22 cellular contexts compared by ENCODE assay signal in the genomic region with DNA sequence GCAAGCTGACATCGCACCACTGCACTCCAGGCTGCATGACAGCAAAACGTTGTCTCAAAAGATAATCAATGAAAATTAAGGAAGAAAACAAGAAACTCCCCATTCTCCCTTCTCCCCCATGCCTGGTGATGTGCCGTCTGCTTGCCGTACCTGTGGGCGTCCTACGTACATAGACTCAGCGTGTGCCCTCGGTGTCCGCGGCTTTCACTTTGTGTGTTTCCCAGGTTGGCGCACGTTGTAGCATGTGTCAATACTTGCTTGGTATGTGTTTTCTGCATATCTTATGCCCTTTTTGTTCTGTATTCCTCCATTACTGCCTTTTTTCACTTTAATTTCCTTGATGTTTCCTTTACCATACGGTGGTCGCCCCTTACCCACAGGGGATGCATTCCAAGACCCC.
"Had no signal": no experiment of that assay in that cellular context is flagged by ENCODE, and none has a peak within 500 bp of the region (broad histone marks: within the 10 kb centered on the region; RNA-seq: fewer than 3 reads in every experiment).

No MANE protein-coding gene starts in this region.

- H3K27ac ChIP-seq: breast epithelium, heart right ventricle, left lung, lower lobe of right lung, right lobe of liver, tibial artery had no signal

- H3K4me3 ChIP-seq: heart right ventricle, left lung, lower lobe of right lung, right lobe of liver, skin epidermis, tibial artery had no signal

- H3K4me1 Mint-ChIP-seq: activated B cell treated with CpG ODN at 0.5 μM for 24 hours; activated CD8-positive, alpha-beta memory T cell treated with anti-CD3 and anti-CD28 coated beads, Interleukin-2, amount 10 ng/mL, durations not matched to agents 7 days and 5 days had no signal

- DNase-seq: activated B cell treated with CpG ODN at 0.5 μM for 24 hours; activated CD8-positive, alpha-beta memory T cell treated with anti-CD3 and anti-CD28 coated beads, Interleukin-2, amount 10 ng/mL, durations not matched to agents 7 days and 5 days; activated CD8-positive, alpha-beta T cell treated with anti-CD3 and anti-CD28 coated beads, Interleukin-2, amount 10 ng/mL, durations not matched to agents 7 days and 5 days; activated effector memory CD4-positive, alpha-beta T cell treated with anti-CD3 and anti-CD28 coated beads, Interleukin-2, amount 50 U/mL, for 16 hours; activated naive CD4-positive, alpha-beta T cell treated with anti-CD3 and anti-CD28 coated beads, Interleukin-2, amount 50 U/mL, for 16 hours; effector CD4-positive, alpha-beta T cell; heart right ventricle; lower lobe of right lung; mesendoderm; right lobe of liver; stimulated activated CD4-positive, alpha-beta T cell treated with anti-CD3 and anti-CD28 coated beads, Interleukin-4, amount 100 ng/mL, for 24 hours; substantia nigra; T-helper 2 cell; tibial artery had no signal

- H3K4me3 Mint-ChIP-seq: activated B cell treated with CpG ODN at 0.5 μM for 24 hours; activated CD8-positive, alpha-beta memory T cell treated with anti-CD3 and anti-CD28 coated beads, Interleukin-2, amount 10 ng/mL, durations not matched to agents 7 days and 5 days; activated CD8-positive, alpha-beta T cell treated with anti-CD3 and anti-CD28 coated beads, Interleukin-2, amount 10 ng/mL, durations not matched to agents 7 days and 5 days; central memory CD8-positive, alpha-beta T cell; dendritic cell treated with granulocyte-macrophage colony-stimulating factor and Interleukin-4, amounts not matched to agents 40 ng/mL and 50 ng/mL, for 4 days; natural killer cell treated with Interleukin-12 subunit alpha and Interleukin-12 subunit beta and Interleukin-15 and Interleukin-18, amount 100 ng/mL, for 72 hours; stimulated activated effector memory CD8-positive, alpha-beta T cell treated with anti-CD3 and anti-CD28 coated beads, Interleukin-12 subunit alpha, Interleukin-12 subunit beta, amount 100 ng/mL, for 72 hours; stimulated activated naive CD8-positive, alpha-beta T cell treated with anti-CD3 and anti-CD28 coated beads, Interleukin-15, Interleukin-2, amounts not matched to agents 100 ng/mL and 50 ng/mL, for 24 hours had no signal

- H3K36me3 ChIP-seq: breast epithelium, right lobe of liver had no signal

- H3K27me3 ChIP-seq: breast epithelium, heart right ventricle, left lung, right lobe of liver, tibial artery had no signal

- H3K27ac Mint-ChIP-seq: activated B cell treated with CpG ODN at 0.5 μM for 24 hours; activated CD8-positive, alpha-beta memory T cell treated with anti-CD3 and anti-CD28 coated beads, Interleukin-2, amount 10 ng/mL, durations not matched to agents 7 days and 5 days; activated CD8-positive, alpha-beta T cell treated with anti-CD3 and anti-CD28 coated beads, Interleukin-2, amount 10 ng/mL, durations not matched to agents 7 days and 5 days; dendritic cell treated with granulocyte-macrophage colony-stimulating factor and Interleukin-4, amounts not matched to agents 40 ng/mL and 50 ng/mL, for 4 days; natural killer cell treated with Interleukin-12 subunit alpha and Interleukin-12 subunit beta and Interleukin-15 and Interleukin-18, amount 100 ng/mL, for 72 hours; stimulated activated naive CD8-positive, alpha-beta T cell treated with anti-CD3 and anti-CD28 coated beads, Interleukin-15, Interleukin-2, amounts not matched to agents 100 ng/mL and 50 ng/mL, for 24 hours had no signal

- H3K27me3 Mint-ChIP-seq: activated B cell treated with CpG ODN at 0.5 μM for 24 hours; activated CD8-positive, alpha-beta memory T cell treated with anti-CD3 and anti-CD28 coated beads, Interleukin-2, amount 10 ng/mL, durations not matched to agents 7 days and 5 days; central memory CD8-positive, alpha-beta T cell; dendritic cell treated with granulocyte-macrophage colony-stimulating factor and Interleukin-4, amounts not matched to agents 40 ng/mL and 50 ng/mL, for 4 days; natural killer cell treated with Interleukin-12 subunit alpha and Interleukin-12 subunit beta and Interleukin-15 and Interleukin-18, amount 100 ng/mL, for 72 hours; stimulated activated naive CD8-positive, alpha-beta T cell treated with anti-CD3 and anti-CD28 coated beads, Interleukin-15, Interleukin-2, amounts not matched to agents 100 ng/mL and 50 ng/mL, for 24 hours had no signal

- H3K9me3 Mint-ChIP-seq: stimulated activated naive CD8-positive, alpha-beta T cell treated with anti-CD3 and anti-CD28 coated beads, Interleukin-15, Interleukin-2, amounts not matched to agents 100 ng/mL and 50 ng/mL, for 24 hours had no signal

- H3K4me1 ChIP-seq: breast epithelium, left lung, lower lobe of right lung, right lobe of liver, tibial artery had no signal

- H3K9me3 ChIP-seq: breast epithelium, left lung, lower lobe of right lung, right lobe of liver, tibial artery had no signal
